In genomic region chr16:17887963-17888362, GRCh38 we compare ENCODE assay signal across 20 cellular contexts.
DNase-seq lines count a peak whose midpoint lies in the region; ATAC-seq, FAIRE-seq and TF ChIP-seq lines count a peak whose summit lies in the region.
"Had no signal": no experiment of that assay in that cellular context is flagged by ENCODE, and none has a peak within 500 bp of the region (broad histone marks: within the 10 kb centered on the region; RNA-seq: fewer than 3 reads in every experiment).

No MANE protein-coding gene starts in this region.

- CTCF ChIA-PET in activated naive CD4-positive, alpha-beta T cell treated with anti-CD3 and anti-CD28 coated beads, Interleukin-2, amount 10 ng/mL, durations not matched to agents 7 days and 5 days (lab: Charles Lee) = no interaction called here
- CTCF ChIA-PET in K562 (lab: Yijun Ruan, JAX; ENCODE audit: low intra/inter-chr PET ratio) = no interaction called here
- CTCF ChIA-PET in A673 (lab: Charles Lee) = no interaction called here

- intact Hi-C loops in K562 (cut with micrococcal nuclease) (no loop called here), A673 (cut with micrococcal nuclease; ENCODE audit: unreplicated experiment) (no loop called here)

- H3K36me3 Mint-ChIP-seq in activated naive CD4-positive, alpha-beta T cell treated with anti-CD3 and anti-CD28 coated beads, Interleukin-2, amount 50 U/mL, for 72 hours = no peaks in the 10 kb centered on the region
- no peaks in the 10 kb centered on the region for H3K36me3 Mint-ChIP-seq in activated naive CD4-positive, alpha-beta T cell treated with anti-CD3 and anti-CD28 coated beads, Interleukin-2, amount 10 ng/mL, durations not matched to agents 7 days and 5 days
- H3K36me3 Mint-ChIP-seq: CD4-positive, CD25-positive, alpha-beta regulatory T cell had no signal

- ATAC-seq in activated naive CD4-positive, alpha-beta T cell treated with anti-CD3 and anti-CD28 coated beads, Interleukin-2, amount 50 U/mL, for 72 hours = peak; percentile 31 to 83
- no peak for ATAC-seq in K562
- ATAC-seq in GM18858 (IDR thresholded peaks at IDR 0.05; ENCODE audit: unreplicated experiment) = no peak
- ATAC-seq: GM12878, HCT116 had no signal

- H3K4me3 ChIP-seq in K562 (no peak overlapping the region), A673 (ENCODE audit: low read depth, low read length, poor library complexity, severe bottlenecking) (no peak overlapping the region), SJCRH30 (no peak overlapping the region)
- H3K4me3 ChIP-seq: GM12878 had no signal

- H4K20me1 ChIP-seq in K562 (replicated peaks; ENCODE audit: control insufficient read depth, insufficient read depth, low read length) = no peaks in the 10 kb centered on the region

- in situ Hi-C loops in K562 (cut with MboI) = no loop called here

- 7% methylated on average over 3 of the region's 3 CpGs for WGBS in K562 (ENCODE audit: insufficient coverage, low coverage, missing lambda C conversion rate)

- TF ChIP-seq RAD21 in K562 (CRISPR knock-in tag; conservative IDR thresholded peaks at IDR 0.05 in 1 of 2, IDR thresholded peaks at IDR 0.05 in 1 of 2) = no peak

- TF ChIP-seq EP300 in K562 (IDR thresholded peaks at IDR 0.05; ENCODE audit: low read length) = no peak

- H3K27ac ChIP-seq in K562 (ENCODE audit: extremely low read depth, low read depth, low read length) (no peak overlapping the region), A673 (ENCODE audit: low read depth, low read length, poor library complexity, severe bottlenecking) (no peak overlapping the region), SJCRH30 (no peak overlapping the region)
- H3K27ac ChIP-seq: KMS-11 had no signal

- H3K4me1 ChIP-seq in K562 (replicated peaks in 1 of 2; ENCODE audit: control insufficient read depth in 2 of 2, insufficient read depth in 2 of 2, low read length in 2 of 2) (no peaks in the 10 kb centered on the region), A673 (ENCODE audit: insufficient read depth, low read length, poor library complexity, severe bottlenecking) (no peaks in the 10 kb centered on the region), SJCRH30 (no peaks in the 10 kb centered on the region)

- H3K9ac ChIP-seq in K562 (ENCODE audit: insufficient read depth in 1 of 2, low read depth in 2 of 2, low read length in 2 of 2) = no peak overlapping the region
- H3K9ac ChIP-seq: KMS-11 had no signal

- H3K4me2 ChIP-seq in K562 (ENCODE audit: insufficient read depth, low read length) = no peak overlapping the region
- H3K4me2 ChIP-seq: KMS-11 had no signal

- DNase-seq in activated naive CD4-positive, alpha-beta T cell treated with anti-CD3 and anti-CD28 coated beads, Interleukin-2, amount 50 U/mL, for 72 hours (ENCODE audit: low spot score in 2 of 2) = no peak
- no peak for DNase-seq in activated naive CD4-positive, alpha-beta T cell treated with anti-CD3 and anti-CD28 coated beads, Interleukin-2, amount 10 ng/mL, durations not matched to agents 7 days and 5 days
- peak; percentile 29 for DNase-seq in RKO (ENCODE audit: low spot score)
- peak in 3 of 4 experiments; percentile 6 to 14 (median 8) for DNase-seq in K562 (ENCODE audit: extremely low read depth in 1 of 4, low spot score in 3 of 4)
- no peak for DNase-seq in A673 (ENCODE audit: low spot score)
- no peak for DNase-seq in SJCRH30
- DNase-seq: CD4-positive, CD25-positive, alpha-beta regulatory T cell; NCI-H1694; NCI-H2081 treated with DMSO at 0.1 percent for 48 hours; NCI-H2171 treated with DMSO at 0.1 percent for 48 hours; NCI-H526; OCI-M1; SHP77 had no signal

- TF ChIP-seq CTCF in K562 (IDR thresholded peaks at IDR 0.05 in 2 of 3, conservative IDR thresholded peaks at IDR 0.05 in 1 of 3; ENCODE audit: insufficient read depth in 2 of 3, low read depth in 1 of 3, low read length in 3 of 3) = no peak
- no peak for TF ChIP-seq CTCF in A673 (conservative IDR thresholded peaks at IDR 0.05; ENCODE audit: low read depth, low read length)

- H3K27me3 ChIP-seq in K562 (ENCODE audit: control insufficient read depth in 2 of 2, insufficient read depth in 2 of 2, low read length in 2 of 2) (no peaks in the 10 kb centered on the region), A673 (replicated peaks; ENCODE audit: insufficient read depth, low read depth, low read length, poor library complexity) (no peaks in the 10 kb centered on the region), SJCRH30 (no peaks in the 10 kb centered on the region)

- no peaks in the 10 kb centered on the region for H3K27me3 Mint-ChIP-seq in activated naive CD4-positive, alpha-beta T cell treated with anti-CD3 and anti-CD28 coated beads, Interleukin-2, amount 10 ng/mL, durations not matched to agents 7 days and 5 days
- H3K27me3 Mint-ChIP-seq: CD4-positive, CD25-positive, alpha-beta regulatory T cell had no signal

- BruUV-seq in K562 (replicated peaks; lab: Mats Ljungman, UMichigan) (no TSS peak), A673 (replicated peaks; lab: Mats Ljungman, UMichigan) (no TSS peak)

- H3K27ac Mint-ChIP-seq in activated naive CD4-positive, alpha-beta T cell treated with anti-CD3 and anti-CD28 coated beads, Interleukin-2, amount 50 U/mL, for 72 hours = no peak overlapping the region
- H3K27ac Mint-ChIP-seq in activated naive CD4-positive, alpha-beta T cell treated with anti-CD3 and anti-CD28 coated beads, Interleukin-2, amount 10 ng/mL, durations not matched to agents 7 days and 5 days = no peak overlapping the region
- H3K27ac Mint-ChIP-seq: CD4-positive, CD25-positive, alpha-beta regulatory T cell had no signal

- no peak for FAIRE-seq in K562 (lab: Jason Lieb, UNC)
- FAIRE-seq: GM12878, H1, HTR-8/SVneo, RCC 7860 had no signal

- no peaks in the 10 kb centered on the region for H3K9me1 ChIP-seq in K562 (ENCODE audit: control insufficient read depth, insufficient read depth, low read length)

- POLR2A ChIA-PET in K562 (lab: Yijun Ruan, JAX) (no interaction called here), A673 (lab: Charles Lee; ENCODE audit: low non-redundant PET) (no interaction called here)

- H3K9me3 Mint-ChIP-seq in activated naive CD4-positive, alpha-beta T cell treated with anti-CD3 and anti-CD28 coated beads, Interleukin-2, amount 50 U/mL, for 72 hours = peaks cover 0 to 4% of the 10 kb centered on the region in 2 donors
- no peaks in the 10 kb centered on the region for H3K9me3 Mint-ChIP-seq in activated naive CD4-positive, alpha-beta T cell treated with anti-CD3 and anti-CD28 coated beads, Interleukin-2, amount 10 ng/mL, durations not matched to agents 7 days and 5 days

- no peak for TF ChIP-seq POLR2A in K562 (conservative IDR thresholded peaks at IDR 0.05)

- H3K36me3 ChIP-seq in K562 (ENCODE audit: control insufficient read depth, insufficient read depth, low read length) (no peaks in the 10 kb centered on the region), A673 (ENCODE audit: insufficient read depth, low read length, poor library complexity, severe bottlenecking) (no peaks in the 10 kb centered on the region), SJCRH30 (no peaks in the 10 kb centered on the region)

- no peaks in the 10 kb centered on the region for H3K79me2 ChIP-seq in K562 (ENCODE audit: control insufficient read depth, insufficient read depth, low read length)

- no peaks in the 10 kb centered on the region for H3K4me1 Mint-ChIP-seq in activated naive CD4-positive, alpha-beta T cell treated with anti-CD3 and anti-CD28 coated beads, Interleukin-2, amount 10 ng/mL, durations not matched to agents 7 days and 5 days

- no peak overlapping the region for H3K4me3 Mint-ChIP-seq in activated naive CD4-positive, alpha-beta T cell treated with anti-CD3 and anti-CD28 coated beads, Interleukin-2, amount 10 ng/mL, durations not matched to agents 7 days and 5 days
- H3K4me3 Mint-ChIP-seq: CD4-positive, CD25-positive, alpha-beta regulatory T cell had no signal

- H2AFZ ChIP-seq in K562 (ENCODE audit: low read depth, low read length) = no peak overlapping the region

- no peaks in the 10 kb centered on the region for H3K9me3 ChIP-seq in K562 (replicated peaks; ENCODE audit: control insufficient read depth, insufficient read depth, low read depth, low read length)
- H3K9me3 ChIP-seq in A673 (ENCODE audit: low read depth, low read length, poor library complexity, severe bottlenecking) = peaks cover 10% of the 10 kb centered on the region
- H3K9me3 ChIP-seq in SJCRH30 (replicated peaks) = no peaks in the 10 kb centered on the region

TF ChIP-seq in K562, 482 proteins besides CTCF, POLR2A, EP300 and RAD21 (continues in another document):
- peak; percentile 42; the same call in 1 of the 2 replicates for TF ChIP-seq MAFK (IDR thresholded peaks at IDR 0.05; ENCODE audit: low read length)
- TF ChIP-seq NR2C2 (CRISPR knock-in tag; IDR thresholded peaks at IDR 0.05) = no peak
- 0 out of 2 replicates have a peak, but pooled peaks have one; percentile 14 for TF ChIP-seq NR2C2 (tag; IDR thresholded peaks at IDR 0.05)
- no peak for TF ChIP-seq DEAF1 (CRISPR knock-in tag; IDR thresholded peaks at IDR 0.05)
- TF ChIP-seq ZNF274 (IDR thresholded peaks at IDR 0.05; ENCODE audit: borderline replicate concordance, low read depth, low read length) = no peak
- peak; percentile 42 for TF ChIP-seq ATF3 (IDR thresholded peaks at IDR 0.05)
- TF ChIP-seq ATF3 (CRISPR knock-in tag; conservative IDR thresholded peaks at IDR 0.05) = no peak
- no peak for TF ChIP-seq ZC3H4 (CRISPR knock-in tag; IDR thresholded peaks at IDR 0.05; ENCODE audit: borderline replicate concordance)
- no peak for TF ChIP-seq ZNF224 (CRISPR knock-in tag; IDR thresholded peaks at IDR 0.05)

Comparison
In these comparisons a context has a peak if more than half of its experiments do, and no peak if none do; other contexts are left out.
1. ATAC-seq: peak in activated naive CD4-positive, alpha-beta T cell treated with anti-CD3 and anti-CD28 coated beads, Interleukin-2, amount 50 U/mL, for 72 hours (2 of 2); none in K562 (single experiment) and GM18858 (single experiment).
2. DNase-seq: peak in RKO (single experiment) and K562 (3 of 4); none in activated naive CD4-positive, alpha-beta T cell treated with anti-CD3 and anti-CD28 coated beads, Interleukin-2, amount 50 U/mL, for 72 hours (0 of 2), activated naive CD4-positive, alpha-beta T cell treated with anti-CD3 and anti-CD28 coated beads, Interleukin-2, amount 10 ng/mL, durations not matched to agents 7 days and 5 days (single experiment), A673 (single experiment) and SJCRH30 (0 of 2).